1 cellular context compared by ENCODE assay signal in the genomic region with DNA sequence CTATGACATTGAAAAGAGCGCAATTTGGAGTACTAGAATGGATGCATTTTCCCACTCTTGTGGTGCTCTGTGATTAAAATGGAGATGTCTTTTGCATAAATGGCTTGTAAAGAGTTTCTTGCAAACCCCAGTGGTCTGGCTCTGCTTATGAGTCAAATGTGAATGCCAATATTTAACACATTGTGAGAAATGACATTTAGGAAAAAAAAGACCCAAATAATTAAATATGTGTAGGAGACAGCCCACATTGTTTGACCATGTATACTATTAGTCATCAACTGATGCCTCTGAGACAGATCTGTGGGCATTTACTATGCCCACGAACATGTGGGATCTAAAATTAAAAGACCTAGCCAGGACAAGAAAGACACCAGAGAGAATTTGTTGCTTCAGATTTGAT.
TF ChIP-seq lines count a peak whose summit lies in the region.

No MANE protein-coding gene starts in this region.

TF ChIP-seq in HCT116, 20 proteins besides CTCF, POLR2A, EP300 and RAD21 (continued from another document):
- TF ChIP-seq EZH2phosphoT487 (IDR thresholded peaks at IDR 0.05; ENCODE audit: borderline replicate concordance) (no peak), CBX3 (IDR thresholded peaks at IDR 0.05; ENCODE audit: low read depth) (no peak), YY1 (IDR thresholded peaks at IDR 0.05; ENCODE audit: extremely low read depth, insufficient replicate concordance, low read depth, low read length) (no peak), TCF7L2 (IDR thresholded peaks at IDR 0.05; ENCODE audit: borderline replicate concordance, extremely low read depth, insufficient read depth, insufficient read length) (no peak), JUND (IDR thresholded peaks at IDR 0.05) (no peak), EGR1 (IDR thresholded peaks at IDR 0.05; ENCODE audit: low read depth) (no peak), FOSL1 (IDR thresholded peaks at IDR 0.05; ENCODE audit: low read depth) (no peak), ZFX (IDR thresholded peaks at IDR 0.05) (no peak)
- TF ChIP-seq, protein P1, sequence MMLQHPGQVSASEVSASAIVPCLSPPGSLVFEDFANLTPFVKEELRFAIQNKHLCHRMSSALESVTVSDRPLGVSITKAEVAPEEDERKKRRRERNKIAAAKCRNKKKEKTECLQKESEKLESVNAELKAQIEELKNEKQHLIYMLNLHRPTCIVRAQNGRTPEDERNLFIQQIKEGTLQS (IDR thresholded peaks at IDR 0.05), result no peak
